ENCODE assay signal across 10 cellular contexts in the genomic region with DNA sequence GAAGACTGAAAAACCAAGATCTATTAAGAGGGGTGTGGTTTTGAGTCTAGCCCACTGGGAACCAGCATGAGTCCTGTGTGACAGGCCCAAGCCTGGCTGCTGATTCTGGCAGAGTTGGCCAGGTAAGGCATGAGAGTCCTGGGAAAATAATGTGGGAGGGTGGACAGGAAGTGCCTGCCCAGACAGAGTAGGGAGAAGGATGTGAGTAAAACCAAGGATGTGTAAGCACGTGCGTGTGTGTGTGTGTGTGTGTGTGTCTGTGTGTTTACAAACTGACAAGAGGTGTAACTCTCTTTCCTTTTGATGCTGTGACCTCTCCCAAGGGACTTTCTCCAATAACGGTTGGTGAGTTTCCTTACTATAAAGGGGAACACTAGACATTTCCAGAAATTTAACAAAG. TPM values are rescaled to one million over a fixed set of nuclear protein-coding genes. Genes with fewer than 3 reads are reported as not detected.
A peak's percentile ranks its signal among the peaks of the same experiment; 100 is the strongest.
DNase-seq lines count a peak whose midpoint lies in the region; ATAC-seq, FAIRE-seq and TF ChIP-seq lines count a peak whose summit lies in the region.
"Had no signal": no experiment of that assay in that cellular context is flagged by ENCODE, and none has a peak within 500 bp of the region (broad histone marks: within the 10 kb centered on the region; RNA-seq: fewer than 3 reads in every experiment).

No MANE protein-coding gene starts in this region.

- H3K4me3 Mint-ChIP-seq in astrocyte (ENCODE audit: unreplicated experiment) = no peak overlapping the region
- H3K4me3 Mint-ChIP-seq: B cell had no signal

- H3K36me3 Mint-ChIP-seq in astrocyte (ENCODE audit: low read depth, unreplicated experiment) = no peaks in the 10 kb centered on the region

- H3K9ac ChIP-seq in astrocyte (ENCODE audit: low read length) = no peak overlapping the region

- H3K4me1 ChIP-seq in astrocyte (ENCODE audit: insufficient read depth, low read length) (peaks cover 5% of the 10 kb centered on the region), hepatocyte (ENCODE audit: insufficient read depth) (no peaks in the 10 kb centered on the region)

- 46% methylated on average over 3 of the region's 3 CpGs for WGBS in hepatocyte (ENCODE audit: low lambda C conversion rate, missing lambda C conversion rate)

- H3K27me3 ChIP-seq in astrocyte (ENCODE audit: insufficient read depth, low read length) (no peaks in the 10 kb centered on the region), hepatocyte (no peaks in the 10 kb centered on the region)
- H3K27me3 ChIP-seq: pancreas had no signal

- no peaks in the 10 kb centered on the region for H3K9me3 Mint-ChIP-seq in astrocyte (ENCODE audit: unreplicated experiment)

- H3K4me1 Mint-ChIP-seq in astrocyte (ENCODE audit: low read depth, unreplicated experiment) = peaks cover 12% of the 10 kb centered on the region
- H3K4me1 Mint-ChIP-seq: B cell had no signal

- peak; percentile 52 for ATAC-seq in left colon

- H3K9me3 ChIP-seq in astrocyte (ENCODE audit: insufficient read depth, low read depth, low read length) = no peaks in the 10 kb centered on the region
- no peaks in the 10 kb centered on the region for H3K9me3 ChIP-seq in hepatocyte (ENCODE audit: low read depth)
- H3K9me3 ChIP-seq: pancreas had no signal

- DNase-seq in AG09309 (ENCODE audit: low read depth) (peak; percentile 3), HK-2 (ENCODE audit: unreplicated experiment) (peak; percentile 58), astrocyte (ENCODE audit: low read depth) (peak; percentile 51), left colon (peak in 1 of 2 donors; percentile 34), mesenteric fat pad (ENCODE audit: low spot score) (no peak), hepatocyte (ENCODE audit: low spot score) (no peak), DMS79 treated with DMSO at 0.1 percent for 48 hours (lab: John Stamatoyannopoulos, UW) (no peak), hypothalamus (lab: John Stamatoyannopoulos, UW) (no peak)
- DNase-seq: pancreas had no signal

- TF ChIP-seq CTCF in AG09309 (IDR thresholded peaks at IDR 0.05; ENCODE audit: control insufficient read depth, insufficient read depth, low read depth, low read length, missing control alignments) (no peak), astrocyte (IDR thresholded peaks at IDR 0.05; ENCODE audit: insufficient read depth, low read depth, low read length) (no peak), hepatocyte (IDR thresholded peaks at IDR 0.05; ENCODE audit: poor library complexity) (no peak)

- no peak overlapping the region for H3K27ac ChIP-seq in astrocyte (ENCODE audit: low read depth, low read length)
- no peak overlapping the region for H3K27ac ChIP-seq in hepatocyte
- H3K27ac ChIP-seq: pancreas had no signal

- H3K36me3 ChIP-seq in astrocyte (ENCODE audit: insufficient read depth, low read length) (no peaks in the 10 kb centered on the region), hepatocyte (replicated peaks; ENCODE audit: insufficient read depth, low read depth) (no peaks in the 10 kb centered on the region)
- H3K36me3 ChIP-seq: pancreas had no signal

- H3K4me3 ChIP-seq in AG09309 (ENCODE audit: control insufficient read depth, low read depth, low read length) (no peak overlapping the region), astrocyte (ENCODE audit: insufficient read depth, low read depth, low read length) (no peak overlapping the region), hepatocyte (no peak overlapping the region)
- H3K4me3 ChIP-seq: pancreas had no signal

- no peaks in the 10 kb centered on the region for H3K27me3 Mint-ChIP-seq in astrocyte (ENCODE audit: low read depth, unreplicated experiment)
- H3K27me3 Mint-ChIP-seq: B cell had no signal

- no peaks in the 10 kb centered on the region for H3K79me2 ChIP-seq in astrocyte (ENCODE audit: insufficient read depth, low read length)
- no peaks in the 10 kb centered on the region for H3K79me2 ChIP-seq in hepatocyte

- H3K4me2 ChIP-seq in astrocyte (ENCODE audit: low read length) = no peak overlapping the region
- H3K4me2 ChIP-seq in hepatocyte = no peak overlapping the region

- H4K20me1 ChIP-seq in astrocyte (ENCODE audit: insufficient read depth, low read length) (no peaks in the 10 kb centered on the region), hepatocyte (ENCODE audit: insufficient read depth, poor library complexity, severe bottlenecking) (no peaks in the 10 kb centered on the region)

- intact Hi-C loops in left colon (cut with DNase I, micrococcal nuclease) = no loop called here

- peak overlapping the region; percentile 43 for H3K27ac Mint-ChIP-seq in astrocyte (ENCODE audit: unreplicated experiment)
- H3K27ac Mint-ChIP-seq: B cell had no signal

- H3K9me2 ChIP-seq in hepatocyte (replicated peaks; ENCODE audit: insufficient read depth) = no peaks in the 10 kb centered on the region

- no peak for FAIRE-seq in astrocyte (lab: Jason Lieb, UNC)
- FAIRE-seq: pancreas had no signal

- H2AFZ ChIP-seq in astrocyte (ENCODE audit: low read depth, low read length) = peak overlapping the region; percentile 1
- no peak overlapping the region for H2AFZ ChIP-seq in hepatocyte

RNA-seq across cellular contexts. Expression of a gene that starts 15.6 kb away (rescaled TPM):
- total RNA-seq in astrocyte (56.1 and 58.2 TPM in 2 replicates), left colon (10 to 100 TPM; 32.9 to 36.4 TPM), mesenteric fat pad (77.0 TPM), hepatocyte (37.4 and 37.7 TPM in 2 replicates)
- polyA plus RNA-seq in hepatocyte = 22.1 and 27.9 TPM in 2 replicates

Comparison
In these comparisons a context has a peak if more than half of its experiments do, and no peak if none do; other contexts are left out.
1. DNase-seq: peak in AG09309 (single experiment), HK-2 (single experiment) and astrocyte (single experiment); none in mesenteric fat pad (single experiment), hepatocyte (single experiment), DMS79 treated with DMSO at 0.1 percent for 48 hours (single experiment) and hypothalamus (0 of 51).